ENCODE assay signal across 8 cellular contexts in the genomic region with DNA sequence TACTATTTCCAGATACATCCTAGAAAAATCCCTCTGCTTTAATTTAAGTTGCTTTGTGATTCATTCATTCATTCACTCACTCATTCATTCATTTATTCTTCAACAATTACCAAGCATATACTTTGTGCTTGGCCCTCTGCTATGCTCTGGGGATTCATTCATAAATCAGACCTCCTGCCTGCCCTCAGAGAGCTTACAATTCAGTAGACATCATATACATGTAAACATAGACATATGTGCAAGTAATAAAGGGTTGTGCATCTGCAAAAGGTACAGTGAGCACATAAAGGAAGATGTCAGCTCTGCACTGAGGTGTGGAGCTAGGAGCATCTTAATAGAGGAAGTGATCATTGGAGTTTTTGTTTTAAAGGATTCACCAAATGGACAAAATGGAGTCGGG.
"Had no signal": no experiment of that assay in that cellular context is flagged by ENCODE, and none has a peak within 500 bp of the region (broad histone marks: within the 10 kb centered on the region; RNA-seq: fewer than 3 reads in every experiment).

No MANE protein-coding gene starts in this region.

- H3K4me3 ChIP-seq: GM12878 had no signal

- ATAC-seq: GM12878 had no signal

- FAIRE-seq: G401.6, GM12878, GM12891, GM12892, GM18507, GM19239 had no signal

- DNase-seq: GDM1, GF-D8 had no signal
